In genomic region chr9:130006952-130007351, GRCh38 we compare ENCODE assay signal across 8 cellular contexts. TPM values are rescaled to one million over a fixed set of nuclear protein-coding genes. Genes with fewer than 3 reads are reported as not detected.
A peak's percentile ranks its signal among the peaks of the same experiment; 100 is the strongest.
DNase-seq lines count a peak whose midpoint lies in the region; ATAC-seq, FAIRE-seq and TF ChIP-seq lines count a peak whose summit lies in the region.
"Not testable (repeated sequence)": the region's sequence is repeated elsewhere in the genome, so short reads cannot be mapped to it uniquely, and the experiment has no call there.

No MANE protein-coding gene starts in this region.

- BruUV-seq in GM12878 (replicated peaks; lab: Mats Ljungman, UMichigan): TSS peak; percentile 54
- BruUV-seq in HepG2 (replicated peaks; lab: Mats Ljungman, UMichigan): not testable (repeated sequence)

- H3K9me2 ChIP-seq in DOHH2 (replicated peaks; ENCODE audit: control insufficient read depth, low read length); MM.1S (replicated peaks; ENCODE audit: insufficient read depth, low read length): not testable (repeated sequence)

- TF ChIP-seq RAD21 in GM12878 (IDR thresholded peaks at IDR 0.05; ENCODE audit: insufficient read depth, low read depth, low read length); HepG2 (CRISPR knock-in tag; IDR thresholded peaks at IDR 0.05): not testable (repeated sequence)

- peaks cover 35% of the 10 kb centered on the region for H4K20me1 ChIP-seq in DOHH2 (ENCODE audit: control insufficient read depth, insufficient read depth, low read depth, low read length)
- not testable (repeated sequence) for H4K20me1 ChIP-seq in MM.1S (ENCODE audit: insufficient read depth, low read length); GM12878 (ENCODE audit: control insufficient read depth, insufficient read depth); HepG2 (ENCODE audit: insufficient read depth, low read length)

- H3K36me3 Mint-ChIP-seq in activated CD4-positive, alpha-beta T cell treated with anti-CD3 and anti-CD28 coated beads, Interleukin-2, amount 10 ng/mL, durations not matched to agents 24 days and 14 days (ENCODE audit: low read depth): peaks cover 53% of the 10 kb centered on the region
- H3K36me3 Mint-ChIP-seq in activated T-helper 1 cell treated with anti-CD3 and anti-CD28 coated beads, Interleukin-12 subunit alpha, Interleukin-12 subunit beta, Interleukin-2, Interleukin-4 antibody, amounts not matched to agents 30 ng/mL and 10 ng/mL and 1 ng/mL, durations not matched to agents 14 hours and 24 hours and 36 hours (ENCODE audit: low read depth): peaks cover 34% of the 10 kb centered on the region

- peaks cover 98% of the 10 kb centered on the region for H3K4me1 ChIP-seq in DOHH2 (ENCODE audit: control insufficient read depth, low read length)
- not testable (repeated sequence) for H3K4me1 ChIP-seq in MM.1S (ENCODE audit: low read length); small intestine (ENCODE audit: control insufficient read depth in 2 of 2, insufficient read depth in 1 of 2, low read depth in 1 of 2, low read length in 1 of 2)
- peaks cover 72% of the 10 kb centered on the region for H3K4me1 ChIP-seq in GM12878 (ENCODE audit: control insufficient read depth, insufficient read depth, low read length)
- peaks cover 28% of the 10 kb centered on the region for H3K4me1 ChIP-seq in HepG2 (ENCODE audit: insufficient read depth, low read length)
- H3K4me1 ChIP-seq in thyroid gland: peaks cover 8 to 41% of the 10 kb centered on the region in 2 donors

- H3K36me3 ChIP-seq in DOHH2 (ENCODE audit: control insufficient read depth, low read length) (peaks cover 46% of the 10 kb centered on the region), GM12878 (ENCODE audit: control insufficient read depth in 2 of 2, insufficient read depth in 2 of 2, low read length in 1 of 2) (peaks cover 6 to 32% of the 10 kb centered on the region in 2 experiments)
- not testable (repeated sequence) for H3K36me3 ChIP-seq in MM.1S (replicated peaks; ENCODE audit: insufficient read depth, low read length); HepG2 (replicated peaks in 1 of 2; ENCODE audit: control insufficient read depth in 1 of 2, insufficient read depth in 2 of 2, low read length in 2 of 2); small intestine (ENCODE audit: control insufficient read depth in 2 of 2, insufficient read depth in 2 of 2, low read length in 2 of 2); thyroid gland

- peak overlapping the region; percentile 31; the same call in 1 of the 2 replicates for H3K9ac ChIP-seq in MM.1S (ENCODE audit: low read length)
- H3K9ac ChIP-seq in GM12878 (ENCODE audit: control insufficient read depth, insufficient read depth, low read length): peak overlapping the region; percentile 72
- H3K9ac ChIP-seq in HepG2 (ENCODE audit: insufficient read depth, low read depth, low read length): not testable (repeated sequence)

- TF ChIP-seq EP300 in GM12878 (IDR thresholded peaks at IDR 0.05; ENCODE audit: borderline replicate concordance in 1 of 2, control insufficient read depth in 1 of 2, low read depth in 2 of 2, low read length in 2 of 2); HepG2 (IDR thresholded peaks at IDR 0.05; ENCODE audit: low read depth in 2 of 2, low read length in 2 of 2); HepG2 (CRISPR knock-in tag; IDR thresholded peaks at IDR 0.05; ENCODE audit: borderline replicate concordance): not testable (repeated sequence)

- peaks cover 60% of the 10 kb centered on the region for H3K4me1 Mint-ChIP-seq in activated CD4-positive, alpha-beta T cell treated with anti-CD3 and anti-CD28 coated beads, Interleukin-2, amount 10 ng/mL, durations not matched to agents 24 days and 14 days
- peaks cover 61% of the 10 kb centered on the region for H3K4me1 Mint-ChIP-seq in activated T-helper 1 cell treated with anti-CD3 and anti-CD28 coated beads, Interleukin-12 subunit alpha, Interleukin-12 subunit beta, Interleukin-2, Interleukin-4 antibody, amounts not matched to agents 30 ng/mL and 10 ng/mL and 1 ng/mL, durations not matched to agents 14 hours and 24 hours and 36 hours (ENCODE audit: low read depth)

- not testable (repeated sequence) for TF ChIP-seq POLR2A in GM12878 (IDR thresholded peaks at IDR 0.05; ENCODE audit: low read depth, low read length); HepG2 (IDR thresholded peaks at IDR 0.05; ENCODE audit: insufficient read depth in 1 of 2, low read depth in 2 of 2, low read length in 2 of 2); thyroid gland (IDR thresholded peaks at IDR 0.05)

- RAD21 ChIA-PET in GM12878 (lab: Charles Lee; ENCODE audit: unreplicated experiment): interaction anchor here (0.7 to 8.7 kb wide), 7 partner anchors 10 to 74 kb away, joined by 3 to 172 read pairs (median 7); no protein-coding TSS in a partner anchor

- ATAC-seq in GM12878: peak; percentile 6; the same call in 2 of the 3 replicates
- ATAC-seq in HepG2: not testable (repeated sequence)

- peak overlapping the region; percentile 93 for H3K27ac Mint-ChIP-seq in activated CD4-positive, alpha-beta T cell treated with anti-CD3 and anti-CD28 coated beads, Interleukin-2, amount 10 ng/mL, durations not matched to agents 24 days and 14 days
- H3K27ac Mint-ChIP-seq in activated T-helper 1 cell treated with anti-CD3 and anti-CD28 coated beads, Interleukin-12 subunit alpha, Interleukin-12 subunit beta, Interleukin-2, Interleukin-4 antibody, amounts not matched to agents 30 ng/mL and 10 ng/mL and 1 ng/mL, durations not matched to agents 14 hours and 24 hours and 36 hours: peak overlapping the region; percentile 87

- intact Hi-C loops in activated CD4-positive, alpha-beta T cell treated with anti-CD3 and anti-CD28 coated beads, Interleukin-2, amount 10 ng/mL, durations not matched to agents 24 days and 14 days (cut with micrococcal nuclease): loop anchor here (1.0 kb wide), 1 partner anchor 8 kb away; no protein-coding TSS in a partner anchor
- intact Hi-C loops in activated T-helper 1 cell treated with anti-CD3 and anti-CD28 coated beads, Interleukin-12 subunit alpha, Interleukin-12 subunit beta, Interleukin-2, Interleukin-4 antibody, amounts not matched to agents 30 ng/mL and 10 ng/mL and 1 ng/mL, durations not matched to agents 14 hours and 24 hours and 36 hours (cut with micrococcal nuclease): loop anchor here (1.0 kb wide), 3 partner anchors 9 to 23 kb away; no protein-coding TSS in a partner anchor
- intact Hi-C loops in GM12878 (cut with micrococcal nuclease; ENCODE audit: unreplicated experiment): loop anchor here (1.0 to 5.0 kb wide), 2 partner anchors 15 to 120 kb away; no protein-coding TSS in a partner anchor
- intact Hi-C loops in HepG2 (cut with micrococcal nuclease; ENCODE audit: unreplicated experiment); thyroid gland (cut with DNase I): not testable (repeated sequence)

- 8% methylated on average over 6 of the region's 6 CpGs for WGBS in GM12878 (ENCODE audit: insufficient coverage, insufficient replicate concordance, low lambda C conversion rate, missing lambda C conversion rate)
- 96% methylated on average over 6 of the region's 6 CpGs for WGBS in HepG2 (ENCODE audit: low lambda C conversion rate)
- WGBS in small intestine, 3 donors: 88 to 98% (median 90%) methylated on average over 6 of the region's 6 CpGs
- WGBS in thyroid gland, 2 donors: 93 to 97% methylated on average over 6 of the region's 6 CpGs

- DNase-seq in MM.1S; activated CD4-positive, alpha-beta T cell treated with anti-CD3 and anti-CD28 coated beads, Interleukin-2, amount 10 ng/mL, durations not matched to agents 24 days and 14 days; activated T-helper 1 cell treated with anti-CD3 and anti-CD28 coated beads, Interleukin-12 subunit alpha, Interleukin-12 subunit beta, Interleukin-2, Interleukin-4 antibody, amounts not matched to agents 30 ng/mL and 10 ng/mL and 1 ng/mL, durations not matched to agents 14 hours and 24 hours and 36 hours (ENCODE audit: low spot score); GM12878 (ENCODE audit: low read depth, low spot score); HepG2 (ENCODE audit: low spot score); small intestine; thyroid gland: not testable (repeated sequence)

- H3K4me2 ChIP-seq in DOHH2 (ENCODE audit: low read length) (peak overlapping the region; percentile 59), MM.1S (ENCODE audit: low read depth, low read length) (peak overlapping the region; percentile 7; the same call in 1 of the 2 replicates), GM12878 (ENCODE audit: control insufficient read depth, insufficient read depth) (peak overlapping the region; percentile 93)
- not testable (repeated sequence) for H3K4me2 ChIP-seq in HepG2 (ENCODE audit: low read depth, low read length)

- FAIRE-seq in GM12878 (lab: Jason Lieb, UNC); HepG2 (lab: Jason Lieb, UNC); small intestine (lab: Jason Lieb, UNC): not testable (repeated sequence)

- H3K9me3 ChIP-seq in DOHH2 (ENCODE audit: control insufficient read depth, insufficient read depth, low read length); MM.1S (replicated peaks; ENCODE audit: insufficient read depth, low read length); GM12878 (replicated peaks; ENCODE audit: control insufficient read depth, insufficient read depth, low read length); HepG2 (ENCODE audit: low read length); small intestine (ENCODE audit: control insufficient read depth, low read depth); thyroid gland: not testable (repeated sequence)

- not testable (repeated sequence) for H3K4me3 ChIP-seq in DOHH2 (ENCODE audit: low read length); MM.1S (ENCODE audit: low read length); HepG2 (replicated peaks in 1 of 3; ENCODE audit: insufficient read depth in 1 of 3, low read depth in 2 of 3, low read length in 3 of 3); small intestine (ENCODE audit: low read depth in 1 of 2, low read length in 2 of 2); thyroid gland (replicated peaks in 1 of 3)
- H3K4me3 ChIP-seq in GM12878: peak overlapping the region; percentile 45; the same call in 1 of the 2 replicates

- peaks cover 27% of the 10 kb centered on the region for H3F3A ChIP-seq in DOHH2 (ENCODE audit: control insufficient read depth, insufficient read depth)
- H3F3A ChIP-seq in MM.1S (ENCODE audit: insufficient read depth, low read length): peaks cover 11% of the 10 kb centered on the region

- H3K27me3 Mint-ChIP-seq in activated CD4-positive, alpha-beta T cell treated with anti-CD3 and anti-CD28 coated beads, Interleukin-2, amount 10 ng/mL, durations not matched to agents 24 days and 14 days; activated T-helper 1 cell treated with anti-CD3 and anti-CD28 coated beads, Interleukin-12 subunit alpha, Interleukin-12 subunit beta, Interleukin-2, Interleukin-4 antibody, amounts not matched to agents 30 ng/mL and 10 ng/mL and 1 ng/mL, durations not matched to agents 14 hours and 24 hours and 36 hours (ENCODE audit: insufficient read depth): not testable (repeated sequence)

- in situ Hi-C loops in GM12878 (cut with MboI); HepG2 (cut with HindIII; ENCODE audit: extremely low pct_ligation_motif_present, low pct_unique_long_range_greater_than_20kb): not testable (repeated sequence)

- not testable (repeated sequence) for H3K27me3 ChIP-seq in DOHH2 (ENCODE audit: control insufficient read depth, low read length); MM.1S (replicated peaks; ENCODE audit: insufficient read depth, low read length); GM12878 (replicated peaks in 1 of 2; ENCODE audit: control insufficient read depth in 2 of 2, insufficient read depth in 2 of 2, low read length in 1 of 2); HepG2 (ENCODE audit: control insufficient read depth in 1 of 2, insufficient read depth in 2 of 2, low read length in 2 of 2); small intestine (ENCODE audit: control insufficient read depth in 2 of 2, insufficient read depth in 2 of 2, low read length in 2 of 2); thyroid gland

- H3K27ac ChIP-seq in DOHH2 (ENCODE audit: low read depth, low read length): peak overlapping the region; percentile 46
- peak overlapping the region; percentile 73 for H3K27ac ChIP-seq in MM.1S (ENCODE audit: low read length)
- peak overlapping the region; percentile 99 for H3K27ac ChIP-seq in GM12878 (ENCODE audit: control insufficient read depth, insufficient read depth)
- peak overlapping the region; percentile 49 for H3K27ac ChIP-seq in HepG2 (ENCODE audit: extremely low read length, insufficient read depth, low read length)
- H3K27ac ChIP-seq in small intestine (ENCODE audit: low read depth in 1 of 2, low read length in 1 of 2): peak overlapping the region; percentile 32 to 89
- peak overlapping the region; percentile 48 to 65 (median 49) for H3K27ac ChIP-seq in thyroid gland

- POLR2A ChIA-PET in GM12878 (lab: Charles Lee): interaction anchor here (0.6 to 10.9 kb wide), 9 partner anchors 10 to 87 kb away, joined by 3 to 247 read pairs (median 5); no protein-coding TSS in a partner anchor
- POLR2A ChIA-PET in HepG2 (lab: Yijun Ruan, JAX): not testable (repeated sequence)

- H3K79me2 ChIP-seq in DOHH2 (ENCODE audit: control insufficient read depth, low read length): peaks cover 98% of the 10 kb centered on the region
- peaks cover 22% of the 10 kb centered on the region for H3K79me2 ChIP-seq in MM.1S (ENCODE audit: low read length)
- H3K79me2 ChIP-seq in GM12878 (ENCODE audit: control insufficient read depth, insufficient read depth, low read length): peaks cover 98% of the 10 kb centered on the region
- peaks cover 12% of the 10 kb centered on the region for H3K79me2 ChIP-seq in HepG2 (ENCODE audit: insufficient read depth, low read length)

- TF ChIP-seq CTCF in DOHH2 (IDR thresholded peaks at IDR 0.05; ENCODE audit: low read depth, low read length, poor library complexity, severe bottlenecking); MM.1S (IDR thresholded peaks at IDR 0.05; ENCODE audit: low read length); GM12878 (IDR thresholded peaks at IDR 0.05 in 2 of 3, conservative IDR thresholded peaks at IDR 0.05 in 1 of 3; ENCODE audit: control insufficient read depth in 2 of 3, extremely low read depth in 1 of 3, insufficient read depth in 1 of 3, low read depth in 3 of 3, low read length in 3 of 3); HepG2 (CRISPR knock-in tag; IDR thresholded peaks at IDR 0.05); thyroid gland (IDR thresholded peaks at IDR 0.05): not testable (repeated sequence)

- not testable (repeated sequence) for H2AFZ ChIP-seq in MM.1S (ENCODE audit: low read length); GM12878 (ENCODE audit: control insufficient read depth, low read depth, low read length); HepG2 (ENCODE audit: low read length)

- H3K9me3 Mint-ChIP-seq in activated CD4-positive, alpha-beta T cell treated with anti-CD3 and anti-CD28 coated beads, Interleukin-2, amount 10 ng/mL, durations not matched to agents 24 days and 14 days; activated T-helper 1 cell treated with anti-CD3 and anti-CD28 coated beads, Interleukin-12 subunit alpha, Interleukin-12 subunit beta, Interleukin-2, Interleukin-4 antibody, amounts not matched to agents 30 ng/mL and 10 ng/mL and 1 ng/mL, durations not matched to agents 14 hours and 24 hours and 36 hours: not testable (repeated sequence)

- peak overlapping the region; percentile 60 for H3K4me3 Mint-ChIP-seq in activated CD4-positive, alpha-beta T cell treated with anti-CD3 and anti-CD28 coated beads, Interleukin-2, amount 10 ng/mL, durations not matched to agents 24 days and 14 days
- H3K4me3 Mint-ChIP-seq in activated T-helper 1 cell treated with anti-CD3 and anti-CD28 coated beads, Interleukin-12 subunit alpha, Interleukin-12 subunit beta, Interleukin-2, Interleukin-4 antibody, amounts not matched to agents 30 ng/mL and 10 ng/mL and 1 ng/mL, durations not matched to agents 14 hours and 24 hours and 36 hours: not testable (repeated sequence)

- SMC1A ChIA-PET in GM12878 (lab: Charles Lee; ENCODE audit: uncharacterized antibody, unreplicated experiment): interaction anchor here (0.8 to 8.2 kb wide), 9 partner anchors 10 to 118 kb away, joined by 3 to 213 read pairs (median 4); no protein-coding TSS in a partner anchor

- CTCF ChIA-PET in GM12878 (lab: Yijun Ruan, JAX): interaction anchor here (1.2 to 1.6 kb wide), 2 partner anchors 10 to 22 kb away, joined by 4 to 7 read pairs; no protein-coding TSS in a partner anchor
- CTCF ChIA-PET in HepG2 (lab: Yijun Ruan, JAX; ENCODE audit: low intra/inter-chr PET ratio, low total read pairs): not testable (repeated sequence)

RNA-seq across cellular contexts. Expression of gene FNBP1, which starts 36.0 kb away (rescaled TPM):
- 245 TPM in 2 replicates for total RNA-seq in activated CD4-positive, alpha-beta T cell treated with anti-CD3 and anti-CD28 coated beads, Interleukin-2, amount 10 ng/mL, durations not matched to agents 24 days and 14 days
- 195 and 202 TPM in 2 replicates for total RNA-seq in activated T-helper 1 cell treated with anti-CD3 and anti-CD28 coated beads, Interleukin-12 subunit alpha, Interleukin-12 subunit beta, Interleukin-2, Interleukin-4 antibody, amounts not matched to agents 30 ng/mL and 10 ng/mL and 1 ng/mL, durations not matched to agents 14 hours and 24 hours and 36 hours
- total RNA-seq in GM12878 (2013; cell fraction: nucleolus; rRNA removed): 1,139 and 1,239 TPM in 2 replicates
- total RNA-seq in GM12878 (2014; rRNA removed) (167 and 204 TPM in 2 replicates), GM12878 (2014; rRNA removed; fragmentation: Illumina TruSeq; extraction: Trizol) (277 and 283 TPM in 2 replicates), GM12878 (2021) (353 and 356 TPM in 2 replicates), HepG2 (2016; rRNA removed; fragmentation: Illumina TruSeq; extraction: Trizol) (19.5 and 22.9 TPM in 2 replicates), thyroid gland (10 to 100 TPM; 55.8 to 78.5 (median 76.0) TPM)
- 193 TPM for polyA plus RNA-seq in GM12878 (2011; ENCODE audit: low read depth)
- polyA plus RNA-seq in GM12878 (2011; rRNA removed) (188 and 268 TPM in 2 replicates), GM12878 (2014; fragmentation: Illumina TruSeq; extraction: Trizol) (258 and 290 TPM in 2 replicates), GM12878 (2014; fragmentation: Nextera tagmentation; extraction: Ambion mirVana) (10 to 100 TPM; 64.5 to 80.5 TPM), GM12878 (2014; rRNA removed) (180 and 208 TPM in 2 replicates), GM12878 (2016; fragmentation: Nextera tagmentation; extraction: Ambion mirVana) (100 to 1,000 TPM; 165 to 170 TPM), HepG2 (2011; rRNA removed) (5.2 and 5.4 TPM in 2 replicates), small intestine (10 to 100 TPM in 1 of 3 donors, 1 to 10 TPM in 2; 1.3 to 11.0 (median 7.0) TPM)
- polyA plus RNA-seq in GM12878 (2011; cell fraction: cytosol; rRNA removed): 82.5 and 118 TPM in 2 replicates
- polyA plus RNA-seq in GM12878 (2011; cell fraction: nucleus; rRNA removed): 111 and 142 TPM in 2 replicates
- 288 and 297 TPM in 2 replicates for polyA plus RNA-seq in GM12878 (2012)
- 163 and 327 TPM in 2 replicates for polyA minus RNA-seq in GM12878 (2011; rRNA and poly(A)+ RNA removed)
- 124 and 136 TPM in 2 replicates for polyA minus RNA-seq in GM12878 (2011; cell fraction: cytosol; rRNA and poly(A)+ RNA removed)
- 73.0 and 135 TPM in 2 replicates for polyA minus RNA-seq in GM12878 (2011; cell fraction: nucleus; rRNA and poly(A)+ RNA removed)
- total RNA-seq in HepG2 (2016; cell fraction: cytosol; rRNA removed; fragmentation: Illumina TruSeq; extraction: Trizol; ENCODE audit: low read depth): 3.8 and 5.7 TPM in 2 replicates
- 17.1 and 17.3 TPM in 2 replicates for total RNA-seq in HepG2 (2016; cell fraction: insoluble cytoplasmic fraction; rRNA removed; fragmentation: Illumina TruSeq; extraction: Trizol)
- total RNA-seq in HepG2 (2016; cell fraction: membrane; rRNA removed; fragmentation: Illumina TruSeq; extraction: Trizol): 10.5 and 11.1 TPM in 2 replicates
- total RNA-seq in HepG2 (2016; cell fraction: nucleus; rRNA removed; fragmentation: Illumina TruSeq; extraction: Trizol): 13.3 and 16.8 TPM in 2 replicates
- polyA plus RNA-seq in HepG2 (2011; cell fraction: cytosol; rRNA removed): 2.8 and 3.6 TPM in 2 replicates
- polyA plus RNA-seq in HepG2 (2011; cell fraction: nucleus; rRNA removed): 4.9 and 7.3 TPM in 2 replicates
- 8.6 and 13.9 TPM in 2 replicates for polyA plus RNA-seq in HepG2 (2012)
- 1.9 and 2.3 TPM in 2 replicates for polyA plus RNA-seq in HepG2 (2016; cell fraction: cytosol; fragmentation: Illumina TruSeq; extraction: Trizol; ENCODE audit: low read depth)
- polyA plus RNA-seq in HepG2 (2016; cell fraction: insoluble cytoplasmic fraction; fragmentation: Illumina TruSeq; extraction: Trizol; ENCODE audit: low read depth): 13.0 and 16.7 TPM in 2 replicates
- 4.3 and 5.1 TPM in 2 replicates for polyA plus RNA-seq in HepG2 (2016; cell fraction: membrane; fragmentation: Illumina TruSeq; extraction: Trizol; ENCODE audit: low read depth)
- 18.7 and 22.4 TPM in 2 replicates for polyA plus RNA-seq in HepG2 (2016; cell fraction: nucleus; fragmentation: Illumina TruSeq; extraction: Trizol; ENCODE audit: insufficient read depth, low read depth)
- 4.4 and 10.2 TPM in 2 replicates for polyA minus RNA-seq in HepG2 (2011; rRNA and poly(A)+ RNA removed; ENCODE audit: low replicate concordance)
- polyA minus RNA-seq in HepG2 (2011; cell fraction: cytosol; rRNA and poly(A)+ RNA removed): 8.5 and 10.5 TPM in 2 replicates
- 15.5 and 21.8 TPM in 2 replicates for polyA minus RNA-seq in HepG2 (2011; cell fraction: nucleus; rRNA and poly(A)+ RNA removed)

RNA-seq across cellular contexts. Expression of gene GPR107, which starts 46.8 kb away (rescaled TPM):
- 19.2 and 23.6 TPM in 2 replicates for total RNA-seq in activated CD4-positive, alpha-beta T cell treated with anti-CD3 and anti-CD28 coated beads, Interleukin-2, amount 10 ng/mL, durations not matched to agents 24 days and 14 days
- total RNA-seq in activated T-helper 1 cell treated with anti-CD3 and anti-CD28 coated beads, Interleukin-12 subunit alpha, Interleukin-12 subunit beta, Interleukin-2, Interleukin-4 antibody, amounts not matched to agents 30 ng/mL and 10 ng/mL and 1 ng/mL, durations not matched to agents 14 hours and 24 hours and 36 hours: 23.1 and 24.9 TPM in 2 replicates
- total RNA-seq in GM12878 (2013; cell fraction: nucleolus; rRNA removed): 50.0 and 61.3 TPM in 2 replicates
- total RNA-seq in GM12878 (2014; rRNA removed) (10.1 and 10.3 TPM in 2 replicates), GM12878 (2014; rRNA removed; fragmentation: Illumina TruSeq; extraction: Trizol) (9.9 and 10.0 TPM in 2 replicates), GM12878 (2021) (14.9 and 16.6 TPM in 2 replicates), HepG2 (2016; rRNA removed; fragmentation: Illumina TruSeq; extraction: Trizol) (18.7 and 22.5 TPM in 2 replicates), thyroid gland (10 to 100 TPM; 43.5 to 65.6 (median 58.7) TPM)
- polyA plus RNA-seq in GM12878 (2011; ENCODE audit: low read depth): 10.6 TPM
- polyA plus RNA-seq in GM12878 (2011; rRNA removed) (21.4 and 23.2 TPM in 2 replicates), GM12878 (2014; fragmentation: Illumina TruSeq; extraction: Trizol) (13.2 and 14.0 TPM in 2 replicates), GM12878 (2014; fragmentation: Nextera tagmentation; extraction: Ambion mirVana) (1 to 10 TPM; 2.7 to 2.9 TPM), GM12878 (2014; rRNA removed) (10.0 and 11.2 TPM in 2 replicates), GM12878 (2016; fragmentation: Nextera tagmentation; extraction: Ambion mirVana) (10 to 100 TPM in 1 of 2 experiments, 1 to 10 TPM in 1; 6.3 to 10.9 TPM), HepG2 (2011; rRNA removed) (24.2 and 24.4 TPM in 2 replicates), small intestine (10 to 100 TPM in 1 of 3 donors, 1 to 10 TPM in 2; 2.7 to 22.4 (median 3.2) TPM)
- polyA plus RNA-seq in GM12878 (2011; cell fraction: cytosol; rRNA removed): 11.0 and 12.5 TPM in 2 replicates
- polyA plus RNA-seq in GM12878 (2011; cell fraction: nucleus; rRNA removed): 19.9 and 23.2 TPM in 2 replicates
- 14.5 and 22.9 TPM in 2 replicates for polyA plus RNA-seq in GM12878 (2012)
- 22.1 and 23.7 TPM in 2 replicates for polyA minus RNA-seq in GM12878 (2011; rRNA and poly(A)+ RNA removed)
- polyA minus RNA-seq in GM12878 (2011; cell fraction: cytosol; rRNA and poly(A)+ RNA removed): 7.4 and 18.3 TPM in 2 replicates
- polyA minus RNA-seq in GM12878 (2011; cell fraction: nucleus; rRNA and poly(A)+ RNA removed): 10.5 and 20.3 TPM in 2 replicates
- 3.7 and 4.3 TPM in 2 replicates for total RNA-seq in HepG2 (2016; cell fraction: cytosol; rRNA removed; fragmentation: Illumina TruSeq; extraction: Trizol; ENCODE audit: low read depth)
- total RNA-seq in HepG2 (2016; cell fraction: insoluble cytoplasmic fraction; rRNA removed; fragmentation: Illumina TruSeq; extraction: Trizol): 13.9 and 21.4 TPM in 2 replicates
- 7.6 and 8.3 TPM in 2 replicates for total RNA-seq in HepG2 (2016; cell fraction: membrane; rRNA removed; fragmentation: Illumina TruSeq; extraction: Trizol)
- total RNA-seq in HepG2 (2016; cell fraction: nucleus; rRNA removed; fragmentation: Illumina TruSeq; extraction: Trizol): 27.8 and 32.6 TPM in 2 replicates
- 13.5 and 19.9 TPM in 2 replicates for polyA plus RNA-seq in HepG2 (2011; cell fraction: cytosol; rRNA removed)
- polyA plus RNA-seq in HepG2 (2011; cell fraction: nucleus; rRNA removed): 19.8 and 22.3 TPM in 2 replicates
- 25.9 and 26.8 TPM in 2 replicates for polyA plus RNA-seq in HepG2 (2012)
- polyA plus RNA-seq in HepG2 (2016; cell fraction: cytosol; fragmentation: Illumina TruSeq; extraction: Trizol; ENCODE audit: low read depth): 2.1 TPM in 2 replicates
- polyA plus RNA-seq in HepG2 (2016; cell fraction: insoluble cytoplasmic fraction; fragmentation: Illumina TruSeq; extraction: Trizol; ENCODE audit: low read depth): 11.1 and 11.5 TPM in 2 replicates
- 3.9 and 4.5 TPM in 2 replicates for polyA plus RNA-seq in HepG2 (2016; cell fraction: membrane; fragmentation: Illumina TruSeq; extraction: Trizol; ENCODE audit: low read depth)
- polyA plus RNA-seq in HepG2 (2016; cell fraction: nucleus; fragmentation: Illumina TruSeq; extraction: Trizol; ENCODE audit: insufficient read depth, low read depth): 35.6 and 37.5 TPM in 2 replicates
- 51.2 and 118 TPM in 2 replicates for polyA minus RNA-seq in HepG2 (2011; rRNA and poly(A)+ RNA removed; ENCODE audit: low replicate concordance)
- polyA minus RNA-seq in HepG2 (2011; cell fraction: cytosol; rRNA and poly(A)+ RNA removed): 19.5 and 24.0 TPM in 2 replicates
- 24.8 and 26.1 TPM in 2 replicates for polyA minus RNA-seq in HepG2 (2011; cell fraction: nucleus; rRNA and poly(A)+ RNA removed)

Comparison
In these comparisons a context has a peak if more than half of its experiments do, and no peak if none do; other contexts are left out.
1. H3K27ac ChIP-seq: peak in every context shown above with its lines; median percentile 99 in GM12878; 73 in MM.1S; 60 in small intestine; 49 in HepG2; 49 in thyroid gland; 46 in DOHH2.